24 cellular contexts compared by ENCODE assay signal in the genomic region with DNA sequence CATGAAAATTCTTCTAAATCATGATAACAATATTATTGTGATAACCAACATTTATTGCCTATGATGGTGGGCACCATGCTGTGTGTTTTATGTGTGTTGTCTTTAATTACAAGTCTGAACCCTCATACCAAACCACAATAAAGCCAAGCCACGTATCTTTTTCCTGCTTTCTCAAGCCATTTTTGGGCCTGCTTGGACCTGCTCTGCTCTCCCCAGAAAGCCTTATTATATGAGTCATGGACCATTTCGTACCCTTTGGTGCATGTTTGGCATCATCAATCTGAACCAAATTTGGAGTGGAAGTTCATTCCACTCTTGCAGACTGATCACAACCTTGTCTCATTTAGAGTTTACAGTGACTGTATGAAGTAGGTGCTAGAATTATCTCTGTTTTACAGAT.
DNase-seq lines count a peak whose midpoint lies in the region; ATAC-seq, FAIRE-seq and TF ChIP-seq lines count a peak whose summit lies in the region.
"Had no signal": no experiment of that assay in that cellular context is flagged by ENCODE, and none has a peak within 500 bp of the region (broad histone marks: within the 10 kb centered on the region; RNA-seq: fewer than 3 reads in every experiment).

No MANE protein-coding gene starts in this region.

- no peak for TF ChIP-seq EP300 in GM12878 (IDR thresholded peaks at IDR 0.05; ENCODE audit: borderline replicate concordance in 1 of 2, control insufficient read depth in 1 of 2, low read depth in 2 of 2, low read length in 2 of 2)

- SMC1A ChIA-PET in GM12878 (lab: Charles Lee; ENCODE audit: uncharacterized antibody, unreplicated experiment): interaction anchor here (1.1 to 7.8 kb wide), 5 partner anchors 20 to 207 kb away, joined by 3 to 89 read pairs (median 7); no protein-coding TSS in a partner anchor

- in situ Hi-C loops in GM12878 (cut with MboI): no loop called here

- peaks cover 20% of the 10 kb centered on the region for H3K9me3 Mint-ChIP-seq in CD8-positive, alpha-beta T cell
- H3K9me3 Mint-ChIP-seq: GM23338 had no signal

- H3K4me2 ChIP-seq in BLaER1: peak overlapping the region; percentile 95
- H3K4me2 ChIP-seq in OCI-LY7 (ENCODE audit: low read length): 0 out of 2 replicates have a peak overlapping the region, but pooled peaks have one; percentile 65
- H3K4me2 ChIP-seq in GM12878 (ENCODE audit: control insufficient read depth, insufficient read depth): peak overlapping the region; percentile 41; the same call in 1 of the 2 replicates
- H3K4me2 ChIP-seq: GM23338 had no signal

- no peak for DNase-seq in CD8-positive, alpha-beta T cell
- no peak for DNase-seq in OCI-LY7 (ENCODE audit: low spot score)
- no peak for DNase-seq in GM12878 (ENCODE audit: low read depth, low spot score)
- no peak for DNase-seq in cerebellar cortex (ENCODE audit: low spot score)
- no peak for DNase-seq in hypothalamus (lab: John Stamatoyannopoulos, UW)
- no peak for DNase-seq in germinal center (ENCODE audit: low spot score)
- DNase-seq: activated CD4-positive, alpha-beta T cell treated with anti-CD3 and anti-CD28 coated beads, Interleukin-2, amount 50 U/mL, for 4 hours; activated naive CD4-positive, alpha-beta T cell treated with anti-CD3 and anti-CD28 coated beads for 36 hours; activated T-cell treated with anti-CD3 and anti-CD28 coated beads, Interleukin-2, amount 50 U/mL, for 1 hour; DMS79 treated with DMSO at 0.1 percent for 48 hours; effector memory CD4-positive, alpha-beta T cell; kidney; lower lobe of right lung; NCI-H1092 treated with DMSO at 0.1 percent for 48 hours; NCI-H2029 treated with DMSO at 0.1 percent for 48 hours; stimulated activated CD4-positive, alpha-beta T cell treated with anti-CD3 and anti-CD28 coated beads, Interleukin-2, amount 100 ng/mL, for 24 hours; stimulated activated naive CD4-positive, alpha-beta T cell; T-helper 1 cell; tibial artery had no signal

- RAD21 ChIA-PET in GM12878 (lab: Charles Lee; ENCODE audit: unreplicated experiment): interaction anchor here (1.2 to 6.6 kb wide), 3 partner anchors 166 to 207 kb away, joined by 3 to 79 read pairs (median 6); no protein-coding TSS in a partner anchor

- POLR2A ChIA-PET in CD8-positive, alpha-beta T cell (lab: Charles Lee): interaction anchor here (1.0 to 3.9 kb wide), 2 partner anchors 43 to 113 kb away, joined by 3 to 18 read pairs; no protein-coding TSS in a partner anchor
- POLR2A ChIA-PET in OCI-LY7 (lab: Charles Lee): interaction anchor here (0.7 to 1.9 kb wide), 4 partner anchors 10 to 436 kb away, joined by 3 to 8 read pairs (median 4); no protein-coding TSS in a partner anchor
- POLR2A ChIA-PET in GM12878 (lab: Charles Lee): no interaction called here

- peak overlapping the region; percentile 97 for H3K27ac ChIP-seq in BLaER1
- no peak overlapping the region for H3K27ac ChIP-seq in CD8-positive, alpha-beta T cell (ENCODE audit: low read depth, low read length)
- no peak overlapping the region for H3K27ac ChIP-seq in OCI-LY7 (ENCODE audit: low read depth, low read length, poor library complexity, severe bottlenecking)
- H3K27ac ChIP-seq in GM12878 (ENCODE audit: control insufficient read depth, insufficient read depth): peak overlapping the region; percentile 98
- H3K27ac ChIP-seq: lower lobe of right lung, tibial artery had no signal

- H3K4me1 ChIP-seq in BLaER1: peaks cover 52% of the 10 kb centered on the region
- peaks cover 63% of the 10 kb centered on the region for H3K4me1 ChIP-seq in CD8-positive, alpha-beta T cell (ENCODE audit: insufficient read depth, low read length)
- peaks cover 30% of the 10 kb centered on the region for H3K4me1 ChIP-seq in OCI-LY7 (ENCODE audit: insufficient read depth, low read length, poor library complexity, severe bottlenecking)
- peaks cover 29% of the 10 kb centered on the region for H3K4me1 ChIP-seq in GM12878 (ENCODE audit: control insufficient read depth, insufficient read depth, low read length)

- H3K36me3 ChIP-seq in BLaER1 (no peaks in the 10 kb centered on the region), OCI-LY7 (ENCODE audit: insufficient read depth, low read length) (no peaks in the 10 kb centered on the region; the same call in 1 of the 2 replicates), GM12878 (ENCODE audit: control insufficient read depth in 2 of 2, insufficient read depth in 2 of 2, low read length in 1 of 2) (no peaks in the 10 kb centered on the region)
- no peaks in the 10 kb centered on the region for H3K36me3 ChIP-seq in CD8-positive, alpha-beta T cell (ENCODE audit: insufficient read depth, low read length)
- H3K36me3 ChIP-seq: lower lobe of right lung, tibial artery had no signal

- CTCF ChIA-PET in CD8-positive, alpha-beta T cell (lab: Charles Lee): interaction anchor here (1.0 to 10.4 kb wide), 10 partner anchors 8 to 261 kb away, joined by 3 to 119 read pairs (median 24); a partner anchor contains a TSS
- CTCF ChIA-PET in OCI-LY7 (lab: Charles Lee; ENCODE audit: unreplicated experiment): interaction anchor here (1.5 kb wide), 1 partner anchor 290 kb away, joined by 5 read pairs; no protein-coding TSS in a partner anchor
- CTCF ChIA-PET in GM12878 (lab: Yijun Ruan, JAX): interaction anchor here (0.6 to 6.9 kb wide), 13 partner anchors 10 to 1643 kb away, joined by 3 to 91 read pairs (median 7); no protein-coding TSS in a partner anchor

- 70% methylated on average over 2 of the region's 2 CpGs for WGBS in GM12878 (ENCODE audit: insufficient coverage, insufficient replicate concordance, low lambda C conversion rate, missing lambda C conversion rate)

- H3K9ac ChIP-seq in BLaER1 (no peak overlapping the region), GM12878 (ENCODE audit: control insufficient read depth, insufficient read depth, low read length) (no peak overlapping the region)

- H3K27me3 ChIP-seq in BLaER1 (no peaks in the 10 kb centered on the region), GM12878 (replicated peaks in 1 of 2; ENCODE audit: control insufficient read depth in 2 of 2, insufficient read depth in 2 of 2, low read length in 1 of 2) (no peaks in the 10 kb centered on the region)
- no peaks in the 10 kb centered on the region for H3K27me3 ChIP-seq in CD8-positive, alpha-beta T cell (ENCODE audit: insufficient read depth, low read length)

- H3K27ac Mint-ChIP-seq in CD8-positive, alpha-beta T cell: peak overlapping the region; percentile 79
- H3K27ac Mint-ChIP-seq: GM23338 had no signal

- no peaks in the 10 kb centered on the region for H3K9me2 ChIP-seq in OCI-LY7 (ENCODE audit: insufficient read depth, low read length)

- H3K79me2 ChIP-seq in OCI-LY7 (ENCODE audit: insufficient read depth, low read depth, low read length) (no peaks in the 10 kb centered on the region), GM12878 (ENCODE audit: control insufficient read depth, insufficient read depth, low read length) (no peaks in the 10 kb centered on the region)

- peaks cover 79% of the 10 kb centered on the region for H3K4me1 Mint-ChIP-seq in CD8-positive, alpha-beta T cell (ENCODE audit: low read depth)

- H3K9me3 ChIP-seq in BLaER1 (peaks cover 16% of the 10 kb centered on the region), OCI-LY7 (ENCODE audit: low read length) (peaks cover 13% of the 10 kb centered on the region; the same call in 1 of the 2 replicates), GM12878 (replicated peaks; ENCODE audit: control insufficient read depth, insufficient read depth, low read length) (peaks cover 7% of the 10 kb centered on the region; the same call in 1 of the 3 replicates)
- peaks cover 13% of the 10 kb centered on the region for H3K9me3 ChIP-seq in CD8-positive, alpha-beta T cell (ENCODE audit: low read length)

- peaks cover 19% of the 10 kb centered on the region for H3K36me3 Mint-ChIP-seq in CD8-positive, alpha-beta T cell

- TF ChIP-seq RAD21 in GM12878 (IDR thresholded peaks at IDR 0.05; ENCODE audit: insufficient read depth, low read depth, low read length): no peak

- H2AFZ ChIP-seq in OCI-LY7 (ENCODE audit: low read length) (no peak overlapping the region; the same call in 1 of the 2 replicates), GM12878 (ENCODE audit: control insufficient read depth, low read depth, low read length) (peak overlapping the region; percentile 59)
- H2AFZ ChIP-seq: GM23338 had no signal

- H4K20me1 ChIP-seq in BLaER1: no peaks in the 10 kb centered on the region
- no peaks in the 10 kb centered on the region for H4K20me1 ChIP-seq in OCI-LY7 (ENCODE audit: insufficient read depth, low read length)
- no peaks in the 10 kb centered on the region for H4K20me1 ChIP-seq in GM12878 (ENCODE audit: control insufficient read depth, insufficient read depth)

- TF ChIP-seq POLR2A in GM12878 (IDR thresholded peaks at IDR 0.05; ENCODE audit: low read depth, low read length): no peak

- no TSS peak for BruUV-seq in OCI-LY7 (replicated peaks; lab: Mats Ljungman, UMichigan)
- no TSS peak for BruUV-seq in GM12878 (replicated peaks; lab: Mats Ljungman, UMichigan)

- H3K4me3 Mint-ChIP-seq in CD8-positive, alpha-beta T cell: peak overlapping the region; percentile 35
- H3K4me3 Mint-ChIP-seq: activated naive CD4-positive, alpha-beta T cell treated with anti-CD3 and anti-CD28 coated beads for 36 hours; GM23338 had no signal

- FAIRE-seq in GM12878 (lab: Jason Lieb, UNC): no peak
- FAIRE-seq: frontal cortex, kidney had no signal

- H3K4me3 ChIP-seq in BLaER1 (no peak overlapping the region), OCI-LY7 (ENCODE audit: low read depth, low read length, poor library complexity, severe bottlenecking) (no peak overlapping the region), GM12878 (no peak overlapping the region)
- no peak overlapping the region for H3K4me3 ChIP-seq in CD8-positive, alpha-beta T cell (ENCODE audit: low read depth, low read length)
- H3K4me3 ChIP-seq: GM23338, lower lobe of right lung, tibial artery had no signal

- no peak for TF ChIP-seq CTCF in CD8-positive, alpha-beta T cell (IDR thresholded peaks at IDR 0.05)
- no peak for TF ChIP-seq CTCF in OCI-LY7 (conservative IDR thresholded peaks at IDR 0.05; ENCODE audit: low read length)
- TF ChIP-seq CTCF in GM12878 (IDR thresholded peaks at IDR 0.05 in 2 of 3, conservative IDR thresholded peaks at IDR 0.05 in 1 of 3; ENCODE audit: control insufficient read depth in 2 of 3, extremely low read depth in 1 of 3, insufficient read depth in 1 of 3, low read depth in 3 of 3, low read length in 3 of 3): no peak

- H3K27me3 Mint-ChIP-seq in CD8-positive, alpha-beta T cell (ENCODE audit: low read depth): no peaks in the 10 kb centered on the region

- intact Hi-C loops in CD8-positive, alpha-beta T cell (cut with DNase I, micrococcal nuclease): loop anchor here (5.0 to 10.0 kb wide), 4 partner anchors 87 to 448 kb away; a partner anchor contains a TSS
- intact Hi-C loops in OCI-LY7 (cut with micrococcal nuclease; ENCODE audit: unreplicated experiment) (loop anchor here (2.0 to 10.0 kb wide), 3 partner anchors 87 to 581 kb away; a partner anchor contains a TSS), GM12878 (cut with micrococcal nuclease; ENCODE audit: unreplicated experiment) (loop anchor here (5.0 to 10.0 kb wide), 2 partner anchors 87 to 371 kb away; a partner anchor contains a TSS)

- ATAC-seq in CD8-positive, alpha-beta T cell: no peak
- ATAC-seq in GM12878 (no peak), HG03571 (IDR thresholded peaks at IDR 0.05; ENCODE audit: unreplicated experiment) (no peak)
- ATAC-seq: esophagus mucosa, GM23338, lower lobe of right lung had no signal

TF ChIP-seq in GM12878, 131 proteins besides CTCF, POLR2A, EP300 and RAD21 (continues in another document):
- no peak for TF ChIP-seq IKZF1 (conservative IDR thresholded peaks at IDR 0.05)
- TF ChIP-seq NR2F1 (conservative IDR thresholded peaks at IDR 0.05): no peak

Comparison
In these comparisons a context has a peak if more than half of its experiments do, and no peak if none do; other contexts are left out.
1. H3K27ac ChIP-seq: peak in BLaER1 (single experiment) and GM12878 (single experiment); none in CD8-positive, alpha-beta T cell (single experiment) and OCI-LY7 (single experiment).
2. H3K4me2 ChIP-seq: peak in every context shown above with its lines; median percentile 95 in BLaER1; 65 in OCI-LY7; 41 in GM12878.